Comparison of ENCODE assay signal across 1 cellular context in genomic region chr18:36828630-36829361, GRCh38.
TF ChIP-seq lines count a peak whose summit lies in the region.

KIAA1328 (plus strand) TSS chr18:36829127; CDS start chr18:36829139, 12 bp downstream.
TPGS2 (minus strand) TSS chr18:36829002; CDS start chr18:36828767, 235 bp downstream.

TF ChIP-seq in K562, 482 proteins besides CTCF, POLR2A, EP300 and RAD21 (continued from another document and continues in another):
- TF ChIP-seq HBP1 (CRISPR knock-in tag; IDR thresholded peaks at IDR 0.05) (peak; percentile 73), KLF13 (tag; IDR thresholded peaks at IDR 0.05; ENCODE audit: borderline replicate concordance, low read depth) (no peak), HMGN3 (IDR thresholded peaks at IDR 0.05; ENCODE audit: borderline replicate concordance, extremely low read depth, insufficient read length, low read depth, low read length) (peak; percentile 47), ZNF586 (CRISPR knock-in tag; conservative IDR thresholded peaks at IDR 0.05) (no peak), ZNF3 (CRISPR knock-in tag; IDR thresholded peaks at IDR 0.05) (no peak), ATF4 (CRISPR knock-in tag; IDR thresholded peaks at IDR 0.05) (no peak), FOXP1 (CRISPR knock-in tag; IDR thresholded peaks at IDR 0.05) (peak; percentile 57; the same call in 1 of the 2 replicates), BRD9 (IDR thresholded peaks at IDR 0.05; ENCODE audit: low read depth, partially characterized antibody) (no peak), NFE2 (IDR thresholded peaks at IDR 0.05; ENCODE audit: low read depth) (no peak), GABPB1 (CRISPR knock-in tag; IDR thresholded peaks at IDR 0.05) (peak; percentile 31; the same call in 1 of the 2 replicates), HDAC1 (IDR thresholded peaks at IDR 0.05) (peak in 1 of 2 experiments; percentile 87; a peak in 2 of 4 replicates), DEAF1 (CRISPR knock-in tag; IDR thresholded peaks at IDR 0.05) (no peak), MAZ (CRISPR knock-in tag; conservative IDR thresholded peaks at IDR 0.05 in 1 of 2, IDR thresholded peaks at IDR 0.05 in 1 of 2) (peak; percentile 91 to 92), MEIS2 (IDR thresholded peaks at IDR 0.05; ENCODE audit: partially characterized antibody) (peak; percentile 44), ZBTB17 (CRISPR knock-in tag; IDR thresholded peaks at IDR 0.05) (0 out of 2 replicates have a peak, but pooled peaks have one; percentile 43), ZNF445 (CRISPR knock-in tag; IDR thresholded peaks at IDR 0.05; ENCODE audit: low read depth) (no peak), ZNF143 (CRISPR knock-in tag; IDR thresholded peaks at IDR 0.05) (peak; percentile 89), ZNF24 (IDR thresholded peaks at IDR 0.05) (0 out of 2 replicates have a peak, but pooled peaks have one; percentile 4), MCM7 (IDR thresholded peaks at IDR 0.05) (no peak), ZNF347 (CRISPR knock-in tag; IDR thresholded peaks at IDR 0.05; ENCODE audit: low read depth) (no peak), ILF3 (IDR thresholded peaks at IDR 0.05; ENCODE audit: borderline replicate concordance) (peak; percentile 86; the same call in 1 of the 2 replicates), HDGF (IDR thresholded peaks at IDR 0.05) (no peak), ZNF280B (CRISPR knock-in tag; IDR thresholded peaks at IDR 0.05) (no peak), CTCFL (IDR thresholded peaks at IDR 0.05; ENCODE audit: borderline replicate concordance, insufficient read depth, low read depth, low read length, poor library complexity, severe bottlenecking) (peak; percentile 86), RBM22 (IDR thresholded peaks at IDR 0.05; ENCODE audit: low read depth, low read length, poor library complexity, severe bottlenecking) (no peak), RBM17 (IDR thresholded peaks at IDR 0.05; ENCODE audit: borderline replicate concordance, low read depth, low read length) (no peak), MGA (IDR thresholded peaks at IDR 0.05) (peak; percentile 79; the same call in 1 of the 2 replicates), PHF21A (IDR thresholded peaks at IDR 0.05; ENCODE audit: borderline replicate concordance, low read depth) (no peak), ZSCAN29 (IDR thresholded peaks at IDR 0.05) (no peak), ZNF408 (CRISPR knock-in tag; IDR thresholded peaks at IDR 0.05; ENCODE audit: low read depth) (no peak), ELF4 (CRISPR knock-in tag; IDR thresholded peaks at IDR 0.05) (peak; percentile 23; the same call in 1 of the 2 replicates), SMAD1 (IDR thresholded peaks at IDR 0.05; ENCODE audit: low read depth, low read length, partially characterized antibody) (no peak), CBFB (CRISPR knock-in tag; IDR thresholded peaks at IDR 0.05) (no peak), ATF3 (IDR thresholded peaks at IDR 0.05) (no peak), ATF3 (CRISPR knock-in tag; conservative IDR thresholded peaks at IDR 0.05) (0 out of 2 replicates have a peak, but pooled peaks have one; percentile 27), ZNF184 (CRISPR knock-in tag; IDR thresholded peaks at IDR 0.05) (no peak), NR2C1 (IDR thresholded peaks at IDR 0.05) (no peak), NR2C1 (tag; IDR thresholded peaks at IDR 0.05) (peak; percentile 50; the same call in 1 of the 2 replicates), RBM25 (IDR thresholded peaks at IDR 0.05; ENCODE audit: low read depth, low read length, severe bottlenecking) (peak; percentile 95), FOXA1 (IDR thresholded peaks at IDR 0.05; ENCODE audit: borderline replicate concordance) (no peak), SNRNP70 (optimal IDR thresholded peaks at IDR 0.05; ENCODE audit: low read depth, low read length) (no peak), TFAP4 (CRISPR knock-in tag; IDR thresholded peaks at IDR 0.05; ENCODE audit: borderline replicate concordance) (peak; percentile 54)
